ENCODE assay signal across 9 cellular contexts in genomic region chr16:68704232-68704867, GRCh38. TPM values are rescaled to one million over a fixed set of nuclear protein-coding genes. Genes with fewer than 3 reads are reported as not detected.
DNase-seq lines count a peak whose midpoint lies in the region; ATAC-seq, FAIRE-seq and TF ChIP-seq lines count a peak whose summit lies in the region.
"Had no signal": no experiment of that assay in that cellular context is flagged by ENCODE, and none has a peak within 500 bp of the region (broad histone marks: within the 10 kb centered on the region; RNA-seq: fewer than 3 reads in every experiment).

No MANE protein-coding gene starts in this region.

- H3K27ac ChIP-seq in OCI-LY1 (ENCODE audit: low read depth, low read length, poor library complexity, severe bottlenecking) (no peak overlapping the region), esophagus squamous epithelium (no peak overlapping the region), substantia nigra (ENCODE audit: low read depth, low read length, poor library complexity, severe bottlenecking) (no peak overlapping the region)
- H3K27ac ChIP-seq: SK-N-MC had no signal

- H3K9me3 ChIP-seq in OCI-LY1 (ENCODE audit: low read length): no peaks in the 10 kb centered on the region
- H3K9me3 ChIP-seq in esophagus squamous epithelium: no peaks in the 10 kb centered on the region

- no peaks in the 10 kb centered on the region for H3K4me1 ChIP-seq in OCI-LY1 (ENCODE audit: insufficient read depth, low read length, severe bottlenecking)
- H3K4me1 ChIP-seq in esophagus squamous epithelium: peaks cover 5 to 34% (median 6%) of the 10 kb centered on the region in 3 donors

- H3K27ac Mint-ChIP-seq in nephron: peak overlapping the region in 2 of 3 experiments; percentile 8 to 16

- TF ChIP-seq EP300 in Ishikawa (IDR thresholded peaks at IDR 0.05; ENCODE audit: borderline replicate concordance): no peak

- H3K9me3 Mint-ChIP-seq in nephron: no peaks in the 10 kb centered on the region

- intact Hi-C loops in esophagus squamous epithelium (cut with DNase I): loop anchor here (10.0 kb wide), 3 partner anchors 100 to 420 kb away; partner anchors contain the start of gene ZFP90

- H2AFZ ChIP-seq in OCI-LY1 (ENCODE audit: low read length): no peak overlapping the region

- peak; percentile 87 for TF ChIP-seq CTCF in D721Med (IDR thresholded peaks at IDR 0.05; ENCODE audit: insufficient read depth, missing control alignments)
- TF ChIP-seq CTCF in OCI-LY1 (IDR thresholded peaks at IDR 0.05; ENCODE audit: low read length): peak; percentile 72
- TF ChIP-seq CTCF in esophagus squamous epithelium (IDR thresholded peaks at IDR 0.05): peak; percentile 66 to 92 (median 85)
- peak; percentile 64 to 72 (median 68) for TF ChIP-seq CTCF in nephron (IDR thresholded peaks at IDR 0.05; ENCODE audit: unreplicated experiment in 3 of 3)

- H4K20me1 ChIP-seq in OCI-LY1 (ENCODE audit: insufficient read depth, low read length): no peaks in the 10 kb centered on the region

- H3K36me3 ChIP-seq in OCI-LY1 (ENCODE audit: insufficient read depth, low read length) (no peaks in the 10 kb centered on the region), esophagus squamous epithelium (no peaks in the 10 kb centered on the region)

- no peaks in the 10 kb centered on the region for H3K9me2 ChIP-seq in OCI-LY1 (ENCODE audit: low read depth, low read length)

- no peak overlapping the region for H3K9ac ChIP-seq in OCI-LY1 (ENCODE audit: low read length)

- no peak overlapping the region for H3K4me3 ChIP-seq in OCI-LY1 (ENCODE audit: low read depth, low read length, poor library complexity, severe bottlenecking)
- no peak overlapping the region for H3K4me3 ChIP-seq in esophagus squamous epithelium
- H3K4me3 ChIP-seq: SK-N-MC had no signal

- H3K27me3 ChIP-seq in OCI-LY1 (ENCODE audit: insufficient read depth, low read length): 0 out of 2 replicates have a peak, but pooled peaks cover 5% of the 10 kb centered on the region
- peaks cover 0 to 5% (median 0%) of the 10 kb centered on the region in 4 donors for H3K27me3 ChIP-seq in esophagus squamous epithelium

- H3K4me3 Mint-ChIP-seq in nephron: no peak overlapping the region

- H3K4me2 ChIP-seq in OCI-LY1 (ENCODE audit: low read length): no peak overlapping the region

- no peaks in the 10 kb centered on the region for H3K36me3 Mint-ChIP-seq in nephron (ENCODE audit: low read depth)

- WGBS in esophagus squamous epithelium, 2 donors: 45 to 49% methylated on average over 4 to 10 of the region's 15 CpGs

- H3F3A ChIP-seq in OCI-LY1 (ENCODE audit: insufficient read depth, low read length): no peaks in the 10 kb centered on the region

- DNase-seq in D721Med (ENCODE audit: insufficient read length, low spot score): peak; percentile 57
- peak; percentile 47 for DNase-seq in activated T-cell treated with anti-CD3 and anti-CD28 coated beads for 1 hour (ENCODE audit: low read depth)
- no peak for DNase-seq in esophagus squamous epithelium (lab: John Stamatoyannopoulos, UW)
- peak in 48 of 49 donors; percentile 5 to 85 (median 66) for DNase-seq in substantia nigra (lab: John Stamatoyannopoulos, UW)

- no peak for TF ChIP-seq POLR2A in esophagus squamous epithelium (IDR thresholded peaks at IDR 0.05)

- no peak for ATAC-seq in GM19455 (IDR thresholded peaks at IDR 0.05; ENCODE audit: unreplicated experiment)

- H3K4me1 Mint-ChIP-seq in nephron: peaks cover 12% of the 10 kb centered on the region

- no peaks in the 10 kb centered on the region for H3K79me2 ChIP-seq in OCI-LY1 (ENCODE audit: insufficient read depth, low read length)

- TF ChIP-seq RAD21 in Ishikawa (IDR thresholded peaks at IDR 0.05; ENCODE audit: low read depth): peak; percentile 99

- H3K27me3 Mint-ChIP-seq in nephron (ENCODE audit: low read depth): peaks cover 6% of the 10 kb centered on the region

- no peak for FAIRE-seq in D721Med (lab: Jason Lieb, UNC)

TF ChIP-seq in Ishikawa, 13 proteins besides CTCF, POLR2A, EP300 and RAD21:
- TF ChIP-seq YY1 (IDR thresholded peaks at IDR 0.05; ENCODE audit: low read depth): no peak
- no peak for TF ChIP-seq REST (IDR thresholded peaks at IDR 0.05; ENCODE audit: low read depth)
- no peak for TF ChIP-seq CREB1 (IDR thresholded peaks at IDR 0.05; ENCODE audit: low read depth)
- TF ChIP-seq MAX (IDR thresholded peaks at IDR 0.05): no peak
- no peak for TF ChIP-seq CEBPB (IDR thresholded peaks at IDR 0.05)
- TF ChIP-seq NFIC (IDR thresholded peaks at IDR 0.05): peak; percentile 18; the same call in 1 of the 2 replicates
- no peak for TF ChIP-seq ZBTB7A (IDR thresholded peaks at IDR 0.05; ENCODE audit: low read depth)
- TF ChIP-seq TEAD4 (IDR thresholded peaks at IDR 0.05): peak; percentile 44; the same call in 1 of the 2 replicates
- no peak for TF ChIP-seq TAF1 (IDR thresholded peaks at IDR 0.05; ENCODE audit: low read depth)

RNA-seq across cellular contexts. Expression of gene CDH1, which starts 32.7 kb away (rescaled TPM):
- total RNA-seq in esophagus squamous epithelium: 100 to 1,000 TPM in 3 of 4 donors, 10 to 100 TPM in 1; 72.7 to 302 (median 160) TPM

RNA-seq across cellular contexts. Expression of gene CDH3, which starts 59.2 kb away (rescaled TPM):
- total RNA-seq in esophagus squamous epithelium: 100 to 1,000 TPM in 2 of 4 donors, 10 to 100 TPM in 2; 36.8 to 192 (median 95.0) TPM
